ENCODE assay signal across 12 cellular contexts in the genomic region with DNA sequence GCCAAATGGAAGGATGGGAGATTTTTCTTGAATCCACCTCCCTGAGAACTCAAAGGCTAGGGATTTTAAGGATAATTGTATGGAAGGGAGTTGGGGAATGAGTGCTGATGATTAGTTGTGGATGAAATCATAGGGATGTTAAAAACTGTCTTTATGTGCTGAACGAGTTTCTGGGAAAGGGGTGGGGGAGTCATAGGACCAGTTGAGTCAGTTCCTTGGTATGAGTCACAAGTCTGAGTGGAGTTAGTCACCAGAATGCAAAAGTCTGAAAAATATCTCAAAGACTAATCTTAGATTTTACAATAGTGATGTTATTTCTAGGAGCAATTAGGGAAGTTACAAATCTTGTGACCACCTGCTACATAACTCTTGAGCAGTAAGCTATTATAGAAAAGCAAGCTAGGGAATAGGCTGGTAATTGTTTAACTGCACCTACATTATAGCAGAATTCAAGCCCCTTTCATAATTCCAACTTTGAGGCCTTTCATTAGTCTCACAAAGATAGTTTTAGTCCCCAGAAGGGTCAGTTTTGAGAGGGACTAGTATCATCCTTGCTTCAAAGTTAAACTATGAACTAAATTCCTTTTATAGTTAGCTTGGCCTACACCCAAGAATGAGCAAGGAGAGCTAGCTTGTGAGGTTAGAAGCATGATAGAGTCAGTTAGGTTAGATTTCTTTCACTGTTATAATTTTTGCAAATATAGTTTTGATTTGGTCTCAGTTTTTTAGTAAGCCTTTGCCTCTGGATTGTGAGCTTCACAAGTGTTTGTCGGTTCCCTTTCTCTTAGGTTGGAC.
DNase-seq lines count a peak whose midpoint lies in the region; ATAC-seq and TF ChIP-seq lines count a peak whose summit lies in the region.
"Had no signal": no experiment of that assay in that cellular context is flagged by ENCODE, and none has a peak within 500 bp of the region (broad histone marks: within the 10 kb centered on the region; RNA-seq: fewer than 3 reads in every experiment).

No MANE protein-coding gene starts in this region.

- no peak for ATAC-seq in HG02678 (IDR thresholded peaks at IDR 0.05; ENCODE audit: unreplicated experiment)

- no peak overlapping the region for H3K4me3 ChIP-seq in choroid plexus epithelial cell (ENCODE audit: low read depth, low read length)
- H3K4me3 ChIP-seq: prostate gland had no signal

- DNase-seq in activated CD4-positive, alpha-beta T cell treated with anti-CD3 and anti-CD28 coated beads for 48 hours = peak; percentile 20
- no peak for DNase-seq in activated CD4-positive, alpha-beta T cell treated with anti-CD3 and anti-CD28 coated beads for 1 hour
- peak; percentile 90 for DNase-seq in LHCN-M2 (ENCODE audit: low read depth)
- DNase-seq in choroid plexus epithelial cell (ENCODE audit: low read depth) = peak; percentile 70
- peak; percentile 73 for DNase-seq in non-pigmented ciliary epithelial cell (ENCODE audit: low read depth)
- no peak for DNase-seq in islet precursor cell
- no peak for DNase-seq in UCSD-AML1 (lab: John Stamatoyannopoulos, UW; ENCODE audit: unreplicated experiment)
- DNase-seq: hypothalamus, NCI-H1930, T-helper 9 cell had no signal

- TF ChIP-seq CTCF in choroid plexus epithelial cell (conservative IDR thresholded peaks at IDR 0.05; ENCODE audit: low read depth, low read length) = no peak

Comparison
In these comparisons a context has a peak if more than half of its experiments do, and no peak if none do; other contexts are left out.
1. DNase-seq: peak in activated CD4-positive, alpha-beta T cell treated with anti-CD3 and anti-CD28 coated beads for 48 hours (single experiment), LHCN-M2 (single experiment), choroid plexus epithelial cell (single experiment) and non-pigmented ciliary epithelial cell (single experiment); none in activated CD4-positive, alpha-beta T cell treated with anti-CD3 and anti-CD28 coated beads for 1 hour (single experiment), islet precursor cell (single experiment) and UCSD-AML1 (single experiment).